Comparison of ENCODE assay signal across 30 cellular contexts in the genomic region with DNA sequence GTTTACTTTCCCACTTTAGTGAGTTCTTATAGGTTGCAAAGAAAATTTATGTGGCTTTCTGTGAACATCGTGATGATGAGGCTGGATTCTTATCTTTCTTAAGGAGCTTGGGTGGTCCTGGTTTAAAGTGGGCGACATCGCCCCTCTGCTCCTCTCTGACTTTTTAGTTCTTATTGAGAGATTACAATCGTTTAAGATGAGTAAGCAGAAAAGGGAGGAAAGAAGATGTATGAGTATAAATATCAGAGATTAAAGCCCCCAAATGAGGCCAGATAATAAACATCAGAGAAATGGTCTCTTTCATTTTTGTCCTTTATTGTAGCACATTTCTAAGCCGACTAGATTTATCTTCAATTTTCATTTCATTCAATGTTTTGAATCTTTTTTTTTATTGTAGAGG.
"Had no signal": no experiment of that assay in that cellular context is flagged by ENCODE, and none has a peak within 500 bp of the region (broad histone marks: within the 10 kb centered on the region; RNA-seq: fewer than 3 reads in every experiment).

No MANE protein-coding gene starts in this region.

- H3K4me1 Mint-ChIP-seq: activated B cell treated with CpG ODN at 0.5 μM for 24 hours; activated T-helper 17 cell treated with anti-CD3 and anti-CD28 coated beads, Interleukin-2, amount 50 U/mL, for 72 hours had no signal

- DNase-seq: activated B cell treated with CpG ODN at 0.5 μM for 24 hours; activated CD4-positive, alpha-beta memory T cell treated with anti-CD3 and anti-CD28 coated beads for 36 hours; activated CD4-positive, alpha-beta T cell treated with anti-CD3 and anti-CD28 coated beads for 1 hour; activated CD4-positive, alpha-beta T cell treated with anti-CD3 and anti-CD28 coated beads, Interleukin-2, amount 10 ng/mL, durations not matched to agents 24 days and 14 days; activated CD8-positive, alpha-beta memory T cell treated with anti-CD3 and anti-CD28 coated beads for 24 hours; activated gamma-delta T cell; activated naive CD4-positive, alpha-beta T cell treated with anti-CD3 and anti-CD28 coated beads for 36 hours; activated T-cell treated with anti-CD3 and anti-CD28 coated beads for 4 hours; activated T-cell treated with anti-CD3 and anti-CD28 coated beads, Interleukin-2, amount 50 U/mL, for 48 hours; amygdala; NCI-H1092; NCI-H1417; NCI-H1694; NCI-H2029; NCI-H2107; NCI-H2171 treated with DMSO at 0.1 percent for 48 hours; NCI-H226; NCI-H526; NCI-H82; OCI-M1; RPMI8226; T-cell; T-helper 2 cell; T1000 had no signal

- H3K27ac ChIP-seq: SK-N-MC had no signal

- H3K9me3 Mint-ChIP-seq: activated B cell treated with CpG ODN at 0.5 μM for 24 hours; activated CD4-positive, alpha-beta memory T cell treated with anti-CD3 and anti-CD28 coated beads for 36 hours; activated CD4-positive, alpha-beta T cell treated with anti-CD3 and anti-CD28 coated beads, Interleukin-2, amount 10 ng/mL, durations not matched to agents 24 days and 14 days; activated naive CD4-positive, alpha-beta T cell treated with anti-CD3 and anti-CD28 coated beads for 36 hours; activated T-helper 17 cell treated with anti-CD3 and anti-CD28 coated beads, Interleukin-2, amount 50 U/mL, for 72 hours; T-cell had no signal

- H3K27ac Mint-ChIP-seq: activated B cell treated with CpG ODN at 0.5 μM for 24 hours; activated CD4-positive, alpha-beta memory T cell treated with anti-CD3 and anti-CD28 coated beads for 36 hours; activated CD4-positive, alpha-beta T cell treated with anti-CD3 and anti-CD28 coated beads, Interleukin-2, amount 10 ng/mL, durations not matched to agents 24 days and 14 days; activated naive CD4-positive, alpha-beta T cell treated with anti-CD3 and anti-CD28 coated beads for 36 hours; activated naive CD8-positive, alpha-beta T cell; activated T-helper 17 cell treated with anti-CD3 and anti-CD28 coated beads, Interleukin-2, amount 50 U/mL, for 72 hours; brain; T-cell had no signal

- H3K4me3 ChIP-seq: SK-N-MC had no signal

- ATAC-seq: activated T-helper 17 cell treated with anti-CD3 and anti-CD28 coated beads, Interleukin-2, amount 50 U/mL, for 72 hours; Panc1; Right ventricle myocardium inferior; T-cell had no signal

- H3K27me3 Mint-ChIP-seq: activated B cell treated with CpG ODN at 0.5 μM for 24 hours; activated CD4-positive, alpha-beta memory T cell treated with anti-CD3 and anti-CD28 coated beads for 36 hours; activated naive CD8-positive, alpha-beta T cell; activated T-helper 17 cell treated with anti-CD3 and anti-CD28 coated beads, Interleukin-2, amount 50 U/mL, for 72 hours; T-cell had no signal

- H3K4me3 Mint-ChIP-seq: activated B cell treated with CpG ODN at 0.5 μM for 24 hours; activated CD4-positive, alpha-beta memory T cell treated with anti-CD3 and anti-CD28 coated beads for 36 hours; activated CD4-positive, alpha-beta T cell treated with anti-CD3 and anti-CD28 coated beads, Interleukin-2, amount 10 ng/mL, durations not matched to agents 24 days and 14 days; activated naive CD4-positive, alpha-beta T cell treated with anti-CD3 and anti-CD28 coated beads for 36 hours; activated naive CD8-positive, alpha-beta T cell; activated T-helper 17 cell treated with anti-CD3 and anti-CD28 coated beads, Interleukin-2, amount 50 U/mL, for 72 hours; brain; T-cell had no signal

- H3K36me3 Mint-ChIP-seq: activated CD4-positive, alpha-beta memory T cell treated with anti-CD3 and anti-CD28 coated beads for 36 hours; activated naive CD8-positive, alpha-beta T cell; brain; T-cell had no signal
